11 cellular contexts compared by ENCODE assay signal in genomic region chr13:100789968-100790367, GRCh38.
DNase-seq lines count a peak whose midpoint lies in the region; ATAC-seq and TF ChIP-seq lines count a peak whose summit lies in the region.
"Had no signal": no experiment of that assay in that cellular context is flagged by ENCODE, and none has a peak within 500 bp of the region (broad histone marks: within the 10 kb centered on the region; RNA-seq: fewer than 3 reads in every experiment).

No MANE protein-coding gene starts in this region.

- peak; percentile 80 for ATAC-seq in stimulated activated naive CD8-positive, alpha-beta T cell treated with anti-CD3 and anti-CD28 coated beads, Interleukin-15, amount 100 ng/mL, for 72 hours
- ATAC-seq in stimulated activated naive CD8-positive, alpha-beta T cell treated with anti-CD3 and anti-CD28 coated beads, Interleukin-15, Interleukin-2, amounts not matched to agents 100 U/mL and 50 U/mL, for 24 hours: no peak
- ATAC-seq in HG02973 (IDR thresholded peaks at IDR 0.05; ENCODE audit: unreplicated experiment): peak; percentile 93
- ATAC-seq in PC-3: no peak

- H3K27me3 Mint-ChIP-seq in stimulated activated naive CD8-positive, alpha-beta T cell treated with anti-CD3 and anti-CD28 coated beads, Interleukin-15, amount 100 ng/mL, for 72 hours: peaks cover 44% of the 10 kb centered on the region

- H3K27me3 ChIP-seq in OCI-LY3 (ENCODE audit: low read depth, low read length): peaks cover 16% of the 10 kb centered on the region
- H3K27me3 ChIP-seq in MG63: no peaks in the 10 kb centered on the region
- peaks cover 26% of the 10 kb centered on the region for H3K27me3 ChIP-seq in PC-3 (ENCODE audit: low read length)
- H3K27me3 ChIP-seq: right atrium auricular region had no signal

- no peak for DNase-seq in stimulated activated naive CD8-positive, alpha-beta T cell treated with anti-CD3 and anti-CD28 coated beads, Interleukin-15, amount 100 ng/mL, for 72 hours
- no peak for DNase-seq in stimulated activated naive CD8-positive, alpha-beta T cell treated with anti-CD3 and anti-CD28 coated beads, Interleukin-15, Interleukin-2, amounts not matched to agents 100 U/mL and 50 U/mL, for 24 hours
- DNase-seq in RWPE1 (ENCODE audit: low spot score): no peak
- DNase-seq in MG63: no peak
- no peak for DNase-seq in GM19238 (ENCODE audit: insufficient read length, low spot score)
- DNase-seq in PC-3: no peak
- DNase-seq: activated CD4-positive, CD25-positive, alpha-beta regulatory T cell; AML-193 had no signal

- peak overlapping the region; percentile 23 for H3K4me2 ChIP-seq in OCI-LY3 (ENCODE audit: low read length)
- no peak overlapping the region for H3K4me2 ChIP-seq in PC-3 (ENCODE audit: low read length)

- H4K20me1 ChIP-seq in OCI-LY3 (ENCODE audit: insufficient read depth, low read length): no peaks in the 10 kb centered on the region
- no peaks in the 10 kb centered on the region for H4K20me1 ChIP-seq in PC-3 (ENCODE audit: low read length)

- H3K79me2 ChIP-seq in OCI-LY3 (ENCODE audit: low read length) (no peaks in the 10 kb centered on the region), PC-3 (ENCODE audit: low read length) (no peaks in the 10 kb centered on the region)

- H3K4me1 ChIP-seq in OCI-LY3 (ENCODE audit: low read length): peaks cover 11% of the 10 kb centered on the region
- no peaks in the 10 kb centered on the region for H3K4me1 ChIP-seq in PC-3 (ENCODE audit: insufficient read depth, low read length)
- H3K4me1 ChIP-seq: right atrium auricular region had no signal

- peaks cover 6% of the 10 kb centered on the region for H3K4me1 Mint-ChIP-seq in stimulated activated naive CD8-positive, alpha-beta T cell treated with anti-CD3 and anti-CD28 coated beads, Interleukin-15, amount 100 ng/mL, for 72 hours

- H3K27ac ChIP-seq in OCI-LY3 (ENCODE audit: low read length): no peak overlapping the region
- no peak overlapping the region for H3K27ac ChIP-seq in RWPE1
- H3K27ac ChIP-seq in PC-3 (ENCODE audit: low read length): no peak overlapping the region
- H3K27ac ChIP-seq: right atrium auricular region had no signal

- H2AFZ ChIP-seq in OCI-LY3 (ENCODE audit: low read depth, low read length) (0 out of 2 replicates have a peak overlapping the region, but pooled peaks have one; percentile 38), PC-3 (ENCODE audit: low read length) (no peak overlapping the region)

- POLR2A ChIA-PET in RWPE1 (lab: Yijun Ruan, JAX; ENCODE audit: low non-redundant PET) (no interaction called here), PC-3 (lab: Charles Lee; ENCODE audit: unreplicated experiment) (no interaction called here)

- H3K4me3 ChIP-seq in OCI-LY3 (ENCODE audit: low read length) (no peak overlapping the region), MG63 (no peak overlapping the region), PC-3 (ENCODE audit: low read length) (no peak overlapping the region)
- H3K4me3 ChIP-seq: right atrium auricular region had no signal

- CTCF ChIA-PET in RWPE1 (lab: Yijun Ruan, JAX): no interaction called here
- CTCF ChIA-PET in PC-3 (lab: Charles Lee): no interaction called here

- peaks cover 3% of the 10 kb centered on the region for H3K36me3 ChIP-seq in OCI-LY3 (replicated peaks; ENCODE audit: low read depth, low read length)
- H3K36me3 ChIP-seq in MG63: no peaks in the 10 kb centered on the region
- no peaks in the 10 kb centered on the region for H3K36me3 ChIP-seq in PC-3 (ENCODE audit: low read depth, low read length)
- H3K36me3 ChIP-seq: right atrium auricular region had no signal

- intact Hi-C loops in PC-3 (cut with micrococcal nuclease): no loop called here

- no peak overlapping the region for H3K9ac ChIP-seq in OCI-LY3 (ENCODE audit: low read length)
- H3K9ac ChIP-seq in PC-3 (ENCODE audit: low read length): no peak overlapping the region

- H3K9me3 ChIP-seq in OCI-LY3 (ENCODE audit: insufficient read depth, low read length): peaks cover 14% of the 10 kb centered on the region
- H3K9me3 ChIP-seq in MG63: no peaks in the 10 kb centered on the region
- H3K9me3 ChIP-seq in PC-3 (ENCODE audit: low read length): no peaks in the 10 kb centered on the region

- H3K4me3 Mint-ChIP-seq in stimulated activated naive CD8-positive, alpha-beta T cell treated with anti-CD3 and anti-CD28 coated beads, Interleukin-15, amount 100 ng/mL, for 72 hours: no peak overlapping the region

- peaks cover 12 to 36% of the 10 kb centered on the region in 2 donors for H3K9me3 Mint-ChIP-seq in stimulated activated naive CD8-positive, alpha-beta T cell treated with anti-CD3 and anti-CD28 coated beads, Interleukin-15, amount 100 ng/mL, for 72 hours

- no peaks in the 10 kb centered on the region for H3K9me2 ChIP-seq in PC-3 (replicated peaks; ENCODE audit: low read length)

- no TSS peak for BruUV-seq in PC-3 (replicated peaks; lab: Mats Ljungman, UMichigan)

- H3F3A ChIP-seq in PC-3 (ENCODE audit: low read length, unreplicated experiment): no peaks in the 10 kb centered on the region

- TF ChIP-seq CTCF in OCI-LY3 (IDR thresholded peaks at IDR 0.05; ENCODE audit: low read depth, low read length) (no peak), RWPE1 (conservative IDR thresholded peaks at IDR 0.05; ENCODE audit: low read depth) (no peak), PC-3 (conservative IDR thresholded peaks at IDR 0.05; ENCODE audit: low read depth, low read length) (no peak)

- H3K27ac Mint-ChIP-seq in stimulated activated naive CD8-positive, alpha-beta T cell treated with anti-CD3 and anti-CD28 coated beads, Interleukin-15, amount 100 ng/mL, for 72 hours: no peak overlapping the region

Comparison
In these comparisons a context has a peak if more than half of its experiments do, and no peak if none do; other contexts are left out.
1. ATAC-seq: peak in stimulated activated naive CD8-positive, alpha-beta T cell treated with anti-CD3 and anti-CD28 coated beads, Interleukin-15, amount 100 ng/mL, for 72 hours (single experiment) and HG02973 (single experiment); none in stimulated activated naive CD8-positive, alpha-beta T cell treated with anti-CD3 and anti-CD28 coated beads, Interleukin-15, Interleukin-2, amounts not matched to agents 100 U/mL and 50 U/mL, for 24 hours (single experiment) and PC-3 (single experiment).